9 cellular contexts compared by ENCODE assay signal in genomic region chr17:64506576-64507417, GRCh38. TPM values are rescaled to one million over a fixed set of nuclear protein-coding genes. Genes with fewer than 3 reads are reported as not detected.
A peak's percentile ranks its signal among the peaks of the same experiment; 100 is the strongest.
DNase-seq lines count a peak whose midpoint lies in the region; ATAC-seq, FAIRE-seq and TF ChIP-seq lines count a peak whose summit lies in the region.
"Had no signal": no experiment of that assay in that cellular context is flagged by ENCODE, and none has a peak within 500 bp of the region (broad histone marks: within the 10 kb centered on the region; RNA-seq: fewer than 3 reads in every experiment).

A gene with protein sequence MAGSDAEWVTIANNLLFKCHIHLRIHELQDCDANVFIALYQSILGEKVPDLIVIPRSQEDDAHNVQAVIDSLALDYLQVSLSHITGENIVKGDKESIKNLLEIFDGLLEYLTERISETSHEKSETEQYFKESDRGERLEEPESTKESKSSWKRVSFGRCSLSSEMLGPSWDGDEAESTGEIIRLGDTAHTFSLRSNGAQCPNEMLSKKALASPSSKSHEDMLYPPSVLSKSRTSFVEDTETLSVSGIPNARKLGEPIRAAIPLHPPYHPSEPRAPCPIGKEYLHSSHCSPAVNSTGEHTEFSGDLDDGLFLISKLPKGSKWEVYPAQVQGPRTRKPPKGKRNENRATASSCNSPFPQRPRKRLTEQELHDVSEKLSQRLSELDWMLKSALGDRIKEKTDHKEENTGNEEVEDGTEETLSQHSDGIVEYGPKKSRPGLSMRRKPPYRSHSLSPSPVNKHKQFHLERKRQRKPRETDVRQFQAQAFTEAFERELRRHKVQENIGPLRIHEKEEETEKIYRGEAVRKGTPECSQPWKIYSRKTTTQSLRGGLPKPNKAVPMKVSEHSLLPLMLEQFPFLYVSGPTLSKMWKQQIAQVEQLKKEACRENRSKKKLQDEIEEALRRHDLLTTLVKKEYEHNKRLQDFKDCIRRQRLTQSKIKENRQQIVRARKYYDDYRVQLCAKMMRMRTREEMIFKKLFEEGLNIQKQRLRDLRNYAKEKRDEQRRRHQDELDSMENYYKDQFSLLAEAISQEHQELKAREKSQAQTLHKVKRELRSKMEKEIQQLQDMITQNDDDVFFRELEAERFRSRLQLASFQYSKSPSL (plus strand): TSS chr17:64506977. CDS start chr17:64507098, 121 bp downstream.

- no peaks in the 10 kb centered on the region for H3K27me3 Mint-ChIP-seq in central memory CD8-positive, alpha-beta T cell

- H3K9me3 Mint-ChIP-seq in central memory CD8-positive, alpha-beta T cell, result no peaks in the 10 kb centered on the region

- peaks cover 20 to 22% of the 10 kb centered on the region in 2 donors for H3K4me1 ChIP-seq in kidney (ENCODE audit: control insufficient read depth in 1 of 2, insufficient read depth in 1 of 2, low read depth in 1 of 2, low read length in 2 of 2)

- FAIRE-seq in kidney (lab: Jason Lieb, UNC), result no peak
- FAIRE-seq: TTC549 had no signal

- H3K27ac ChIP-seq in kidney (ENCODE audit: low read depth in 2 of 2, low read length in 2 of 2), result peak within 1 kb of the TSS; percentile 100

- H3K4me3 Mint-ChIP-seq in central memory CD8-positive, alpha-beta T cell, result peak within 1 kb of the TSS; percentile 100

- no peaks in the 10 kb centered on the region for H3K9me3 ChIP-seq in kidney (ENCODE audit: control insufficient read depth in 1 of 2, low read length in 2 of 2)

- peak within 1 kb of the TSS; percentile 100 for H3K27ac Mint-ChIP-seq in central memory CD8-positive, alpha-beta T cell (ENCODE audit: low read depth)

- peak within 1 kb of the TSS; percentile 97 for H3K4me3 ChIP-seq in AG09309 (ENCODE audit: control insufficient read depth, low read depth, low read length)
- H3K4me3 ChIP-seq in kidney (ENCODE audit: low read length in 2 of 2), result peak within 1 kb of the TSS; percentile 92 to 99

- peaks cover 82% of the 10 kb centered on the region for H3K36me3 Mint-ChIP-seq in central memory CD8-positive, alpha-beta T cell (ENCODE audit: insufficient read depth)

- H3K36me3 ChIP-seq in kidney (ENCODE audit: control insufficient read depth in 1 of 2, insufficient read depth in 2 of 2, low read length in 2 of 2), result peaks cover 31 to 40% of the 10 kb centered on the region in 2 donors

- ATAC-seq in GM19023 (IDR thresholded peaks at IDR 0.05; ENCODE audit: unreplicated experiment) (peak; percentile 67), HG03196 (IDR thresholded peaks at IDR 0.05; ENCODE audit: unreplicated experiment) (peak; percentile 69)
- ATAC-seq in central memory CD8-positive, alpha-beta T cell (replicated peaks; ENCODE audit: extremely low read depth, poor library complexity, severe bottlenecking), result peak; percentile 64

- TF ChIP-seq CTCF in AG09309 (IDR thresholded peaks at IDR 0.05; ENCODE audit: control insufficient read depth, insufficient read depth, low read depth, low read length, missing control alignments), result no peak
- TF ChIP-seq CTCF in kidney (IDR thresholded peaks at IDR 0.05; ENCODE audit: borderline replicate concordance, extremely low read depth, insufficient read depth), result no peak

- DNase-seq in AG09309 (ENCODE audit: low read depth), result peak; percentile 98
- DNase-seq in NCI-H446 (lab: John Stamatoyannopoulos, UW), result peak; percentile 98
- peak; percentile 87 for DNase-seq in activated CD4-positive, CD25-positive, alpha-beta regulatory T cell treated with anti-CD3 and anti-CD28 coated beads, Interleukin-2, amount 50 U/mL, for 16 hours (ENCODE audit: low read depth, low spot score)
- peak; percentile 96 for DNase-seq in central memory CD8-positive, alpha-beta T cell (ENCODE audit: low spot score in 2 of 2)
- DNase-seq in kidney, result peak; percentile 99
- DNase-seq in stimulated activated CD4-positive, alpha-beta T cell treated with anti-CD3 and anti-CD28 coated beads, Interleukin-15, amount 100 ng/mL, for 48 hours (ENCODE audit: low read depth in 2 of 2), result peak; percentile 91 to 94

- H3K9ac ChIP-seq in kidney (ENCODE audit: low read length in 2 of 2), result peak within 1 kb of the TSS; percentile 100

- peaks cover 61% of the 10 kb centered on the region for H3K4me1 Mint-ChIP-seq in central memory CD8-positive, alpha-beta T cell

- intact Hi-C loops in kidney (cut with DNase I), result no loop called here

RNA-seq across cellular contexts. Expression of the gene that starts here (rescaled TPM):
- total RNA-seq in kidney, result 49.3 TPM
- 25.3 TPM for polyA plus RNA-seq in kidney (ENCODE audit: insufficient read depth, low read depth, low replicate concordance)

Comparison
In these comparisons a context has a peak if more than half of its experiments do, and no peak if none do; other contexts are left out.
1. Peak in every context shown above with its lines: DNase-seq, ATAC-seq, H3K4me3 ChIP-seq and H3K27ac ChIP-seq.